Comparison of ENCODE assay signal across 11 cellular contexts in the genomic region with DNA sequence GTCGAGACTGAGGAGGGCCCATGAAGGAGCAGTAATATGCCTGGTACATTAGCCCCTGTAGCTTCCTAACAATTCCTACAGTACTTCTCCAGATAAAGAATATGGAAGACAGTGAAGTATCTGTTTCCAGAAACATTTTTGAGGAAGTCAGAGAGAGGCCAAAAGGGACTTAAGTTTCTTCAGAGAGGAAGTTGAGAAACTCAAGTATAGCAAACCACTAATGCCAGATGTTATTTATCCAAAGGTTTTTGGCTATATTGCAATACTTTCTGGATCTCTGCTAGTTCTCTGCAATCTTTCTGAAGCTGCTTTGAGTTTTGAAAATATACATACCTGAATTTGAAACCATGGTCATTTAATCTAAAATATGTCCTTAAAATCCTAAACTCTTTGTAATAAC.
DNase-seq lines count a peak whose midpoint lies in the region; ATAC-seq and TF ChIP-seq lines count a peak whose summit lies in the region.
"Had no signal": no experiment of that assay in that cellular context is flagged by ENCODE, and none has a peak within 500 bp of the region (broad histone marks: within the 10 kb centered on the region; RNA-seq: fewer than 3 reads in every experiment).

No MANE protein-coding gene starts in this region.

- peaks cover 13 to 15% of the 10 kb centered on the region in 2 donors for H3K4me1 ChIP-seq in left lung
- H3K4me1 ChIP-seq in transverse colon, result peaks cover 0 to 4% (median 1%) of the 10 kb centered on the region in 4 donors
- H3K4me1 ChIP-seq in A673 (ENCODE audit: insufficient read depth, low read length, poor library complexity, severe bottlenecking), result no peaks in the 10 kb centered on the region

- H3K36me3 ChIP-seq in left lung (no peaks in the 10 kb centered on the region), transverse colon (no peaks in the 10 kb centered on the region), A673 (ENCODE audit: insufficient read depth, low read length, poor library complexity, severe bottlenecking) (no peaks in the 10 kb centered on the region)

- POLR2A ChIA-PET in A673 (lab: Charles Lee; ENCODE audit: low non-redundant PET), result no interaction called here

- TF ChIP-seq POLR2A in transverse colon (IDR thresholded peaks at IDR 0.05), result no peak

- H3K4me3 ChIP-seq in astrocyte of the cerebellum (ENCODE audit: low read depth, low read length) (no peak overlapping the region), left lung (no peak overlapping the region), transverse colon (no peak overlapping the region), A673 (ENCODE audit: low read depth, low read length, poor library complexity, severe bottlenecking) (no peak overlapping the region)

- no TSS peak for BruUV-seq in A673 (replicated peaks; lab: Mats Ljungman, UMichigan)

- H3K9me3 ChIP-seq in left lung (no peaks in the 10 kb centered on the region), transverse colon (no peaks in the 10 kb centered on the region), A673 (ENCODE audit: low read depth, low read length, poor library complexity, severe bottlenecking) (no peaks in the 10 kb centered on the region)

- peak; percentile 35 for DNase-seq in HS-5 (ENCODE audit: low read depth)
- peak; percentile 26 for DNase-seq in astrocyte of the cerebellum (ENCODE audit: low read depth)
- DNase-seq in left lung, result no peak
- DNase-seq in transverse colon, result no peak
- no peak for DNase-seq in ACHN
- no peak for DNase-seq in NCI-H524 treated with DMSO at 0.1 percent for 48 hours (lab: John Stamatoyannopoulos, UW)
- no peak for DNase-seq in A673 (ENCODE audit: low spot score)
- DNase-seq: activated T-cell treated with anti-CD3 and anti-CD28 coated beads, Interleukin-2, amount 50 U/mL, for 4 hours; dermis blood vessel endothelial cell; NCI-H524; stimulated activated naive CD4-positive, alpha-beta T cell treated with Interleukin-2 at 50 U/mL for 16 hours had no signal

- WGBS in transverse colon (ENCODE audit: low coverage in 1 of 2), 2 donors, result 70% methylated on average over 1 of the region's 1 CpG; no CpG with 5 or more reads in 1 of the 2 donors

- TF ChIP-seq EP300 in transverse colon (IDR thresholded peaks at IDR 0.05; ENCODE audit: low read depth), result no peak

- CTCF ChIA-PET in A673 (lab: Charles Lee), result no interaction called here

- H3K27me3 ChIP-seq in left lung (no peaks in the 10 kb centered on the region), transverse colon (no peaks in the 10 kb centered on the region), A673 (replicated peaks; ENCODE audit: insufficient read depth, low read depth, low read length, poor library complexity) (no peaks in the 10 kb centered on the region)

- H3K27ac ChIP-seq in left lung (peak overlapping the region; percentile 31 to 50), transverse colon (peak overlapping the region; percentile 34 to 59 (median 46)), A673 (ENCODE audit: low read depth, low read length, poor library complexity, severe bottlenecking) (no peak overlapping the region)

- peak; percentile 75 for ATAC-seq in left lung
- ATAC-seq: activated T-cell treated with anti-CD3 and anti-CD28 coated beads, Interleukin-2, amount 50 U/mL, for 4 hours had no signal

- in situ Hi-C loops in astrocyte of the cerebellum (cut with HindIII; ENCODE audit: low sequenced_read_pairs), result no loop called here
- in situ Hi-C loops in transverse colon (cut with MboI; ENCODE audit: low pct_ligation_motif_present in 1 of 4, low pct_unique_long_range_greater_than_20kb in 1 of 4, low sequenced_read_pairs in 3 of 4), result no loop called here
- in situ Hi-C loops in ACHN (cut with HindIII; ENCODE audit: low pct_ligation_motif_present, low pct_unique_long_range_greater_than_20kb, low sequenced_read_pairs), result no loop called here

- TF ChIP-seq CTCF in astrocyte of the cerebellum (IDR thresholded peaks at IDR 0.05; ENCODE audit: low read depth, low read length, missing control alignments) (no peak), left lung (IDR thresholded peaks at IDR 0.05) (no peak), transverse colon (IDR thresholded peaks at IDR 0.05) (no peak), A673 (conservative IDR thresholded peaks at IDR 0.05; ENCODE audit: low read depth, low read length) (no peak)

- intact Hi-C loops in left lung (cut with DNase I) (no loop called here), transverse colon (cut with DNase I; ENCODE audit: low total_unique reads) (no loop called here), A673 (cut with micrococcal nuclease; ENCODE audit: unreplicated experiment) (no loop called here)

Comparison
In these comparisons a context has a peak if more than half of its experiments do, and no peak if none do; other contexts are left out.
1. DNase-seq: peak in HS-5 (single experiment) and astrocyte of the cerebellum (single experiment); none in left lung (0 of 2), transverse colon (single experiment), ACHN (single experiment), NCI-H524 treated with DMSO at 0.1 percent for 48 hours (single experiment) and A673 (single experiment).